ENCODE assay signal across 34 cellular contexts in genomic region chr9:133247632-133248031, GRCh38. TPM values are rescaled to one million over a fixed set of nuclear protein-coding genes. Genes with fewer than 3 reads are reported as not detected.
"Had no signal": no experiment of that assay in that cellular context is flagged by ENCODE, and none has a peak within 500 bp of the region (broad histone marks: within the 10 kb centered on the region; RNA-seq: fewer than 3 reads in every experiment).

No MANE protein-coding gene starts in this region.

- H2AFZ ChIP-seq: parathyroid adenoma had no signal

- DNase-seq: colonic mucosa; effector CD8-positive, alpha-beta T cell; endodermal cell; foreskin fibroblast; gastrocnemius medialis; kidney; natural killer cell; stimulated activated CD4-positive, alpha-beta T cell treated with anti-CD3 and anti-CD28 coated beads, Interleukin-12 subunit alpha, Interleukin-12 subunit beta, amount 100 ng/mL, for 4 hours; stimulated activated CD4-positive, alpha-beta T cell treated with anti-CD3 and anti-CD28 coated beads, Interleukin-1b, Interleukin-23, amount 100 ng/mL, for 48 hours; stimulated activated CD4-positive, alpha-beta T cell treated with anti-CD3 and anti-CD28 coated beads, Interleukin-4, amount 100 ng/mL, for 1 hour; stimulated activated CD8-positive, alpha-beta memory T cell treated with anti-CD3 and anti-CD28 coated beads, Interleukin-4, amount 100 ng/mL, for 48 hours; stimulated activated naive CD8-positive, alpha-beta T cell treated with anti-CD3 and anti-CD28 coated beads, Interleukin-15, Interleukin-2, amounts not matched to agents 100 U/mL and 50 U/mL, for 24 hours; substantia nigra; testis had no signal

- H3K36me3 Mint-ChIP-seq: memory B cell, natural killer cell had no signal

- H3K27ac ChIP-seq: colonic mucosa, epithelial cell of prostate, gastrocnemius medialis, neutrophil, parathyroid adenoma, right atrium auricular region, testis, tibial nerve had no signal

- H3K4me3 ChIP-seq: colonic mucosa, gastrocnemius medialis, lung, right atrium auricular region, smooth muscle cell, testis, tibial nerve had no signal

- ATAC-seq: esophagus mucosa; gastrocnemius medialis; left lobe of liver; sciatic nerve; stimulated activated naive CD8-positive, alpha-beta T cell treated with anti-CD3 and anti-CD28 coated beads, Interleukin-15, Interleukin-2, amounts not matched to agents 100 U/mL and 50 U/mL, for 24 hours had no signal

- H3K27me3 Mint-ChIP-seq: progenitor cell of endocrine pancreas had no signal

- H3K27ac Mint-ChIP-seq: dendritic cell treated with granulocyte-macrophage colony-stimulating factor and Interleukin-4, amounts not matched to agents 40 ng/mL and 50 ng/mL, for 4 days; endodermal cell; memory B cell; natural killer cell; progenitor cell of endocrine pancreas had no signal

- H3K4me2 ChIP-seq: smooth muscle cell had no signal

- H3K9ac ChIP-seq: parathyroid adenoma had no signal

- H3K4me1 ChIP-seq: colonic mucosa, gastrocnemius medialis, testis had no signal

- H3K4me1 Mint-ChIP-seq: endodermal cell, memory B cell, natural killer cell had no signal

- H3K4me3 Mint-ChIP-seq: dendritic cell treated with granulocyte-macrophage colony-stimulating factor and Interleukin-4, amounts not matched to agents 40 ng/mL and 50 ng/mL, for 4 days; endodermal cell; memory B cell; natural killer cell had no signal

- H3K27me3 ChIP-seq: colonic mucosa, right atrium auricular region, testis, tibial nerve had no signal

- H3K36me3 ChIP-seq: colonic mucosa, gastrocnemius medialis, neutrophil, right atrium auricular region, tibial nerve had no signal

- H3K9me3 ChIP-seq: colonic mucosa, gastrocnemius medialis, neutrophil, right atrium auricular region, testis, tibial nerve had no signal

- H3K9me3 Mint-ChIP-seq: dendritic cell treated with granulocyte-macrophage colony-stimulating factor and Interleukin-4, amounts not matched to agents 40 ng/mL and 50 ng/mL, for 4 days; endodermal cell; memory B cell; natural killer cell had no signal

RNA-seq across cellular contexts. Expression of gene ABO, which starts 27.4 kb away (rescaled TPM):
- polyA plus RNA-seq: neural cell had no signal

RNA-seq across cellular contexts. Expression of gene OBP2B, which starts 38.6 kb away (rescaled TPM):
- total RNA-seq: chondrocyte, colonic mucosa, endodermal cell, esophagus mucosa, gastrocnemius medialis, glomerular endothelial cell, kidney, left lobe of liver, liver, lung, mononuclear cell, natural killer cell, omental fat pad, progenitor cell of endocrine pancreas, right atrium auricular region, sciatic nerve, smooth muscle cell, tibial nerve, ureter had no signal
- polyA plus RNA-seq: liver, lung, neural cell, smooth muscle cell had no signal
